15 cellular contexts compared by ENCODE assay signal in the genomic region with DNA sequence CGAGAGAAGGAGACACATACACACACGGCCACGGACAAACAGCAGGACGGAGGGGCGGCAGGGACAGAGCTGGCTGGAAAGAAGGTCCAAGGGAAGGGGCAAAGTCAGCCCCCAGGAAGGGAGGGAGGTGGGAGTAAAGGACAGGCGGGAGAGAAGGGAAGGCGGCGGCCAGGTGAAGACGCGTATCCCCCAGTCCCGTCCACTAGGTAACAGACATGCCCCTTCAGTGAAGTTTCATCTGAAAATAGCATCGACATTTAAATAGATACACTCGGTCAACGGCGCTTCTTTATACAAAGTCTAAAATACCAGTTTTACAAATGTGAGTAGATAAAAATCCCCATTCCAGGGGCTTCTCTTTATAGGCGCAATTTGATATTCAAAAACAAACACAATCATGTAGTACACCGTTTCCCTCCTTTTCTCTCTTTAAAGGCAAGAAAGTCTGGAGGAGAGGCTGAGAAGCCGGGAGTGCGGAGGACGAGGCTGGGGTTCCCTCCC. TPM values are rescaled to one million over a fixed set of nuclear protein-coding genes. Genes with fewer than 3 reads are reported as not detected.
DNase-seq lines count a peak whose midpoint lies in the region; ATAC-seq, FAIRE-seq and TF ChIP-seq lines count a peak whose summit lies in the region.
"Had no signal": no experiment of that assay in that cellular context is flagged by ENCODE, and none has a peak within 500 bp of the region (broad histone marks: within the 10 kb centered on the region; RNA-seq: fewer than 3 reads in every experiment).

No MANE protein-coding gene starts in this region.

- no peaks in the 10 kb centered on the region for H3K79me2 ChIP-seq in keratinocyte (ENCODE audit: control insufficient read depth, insufficient read depth, low read length)

- TF ChIP-seq EP300 in stomach (IDR thresholded peaks at IDR 0.05) = no peak

- TF ChIP-seq POLR2A in stomach (IDR thresholded peaks at IDR 0.05) = no peak

- H3K4me1 ChIP-seq in keratinocyte (ENCODE audit: control insufficient read depth, extremely low read depth, insufficient read depth, low read length) (peaks cover 20% of the 10 kb centered on the region), stomach (peaks cover 31 to 62% (median 50%) of the 10 kb centered on the region in 4 donors)
- H3K4me1 ChIP-seq: foreskin keratinocyte had no signal

- H3K9me1 ChIP-seq in keratinocyte (ENCODE audit: control insufficient read depth, extremely low read depth, insufficient read depth, low read length) = no peaks in the 10 kb centered on the region

- H3K4me1 Mint-ChIP-seq in activated naive CD8-positive, alpha-beta T cell (ENCODE audit: low read depth) = peaks cover 23% of the 10 kb centered on the region
- H3K4me1 Mint-ChIP-seq in activated naive CD8-positive, alpha-beta T cell treated with anti-CD3 and anti-CD28 coated beads for 36 hours = peaks cover 15% of the 10 kb centered on the region
- peaks cover 10% of the 10 kb centered on the region for H3K4me1 Mint-ChIP-seq in activated T-helper 1 cell treated with anti-CD3 and anti-CD28 coated beads, Interleukin-12 subunit alpha, Interleukin-12 subunit beta, Interleukin-2, Interleukin-4 antibody, amounts not matched to agents 30 ng/mL and 10 ng/mL and 1 ng/mL, durations not matched to agents 14 hours and 24 hours and 36 hours (ENCODE audit: low read depth)

- H3K27me3 ChIP-seq in keratinocyte (ENCODE audit: control insufficient read depth, extremely low read depth, insufficient read depth, low read length) (peaks cover 56% of the 10 kb centered on the region), stomach (peaks cover 34 to 81% (median 51%) of the 10 kb centered on the region in 3 donors)

- peak overlapping the region; percentile 64 for H3K4me2 ChIP-seq in keratinocyte (ENCODE audit: control insufficient read depth, extremely low read depth, insufficient read depth, low read depth, low read length)

- no peak for FAIRE-seq in keratinocyte (lab: Jason Lieb, UNC)

- H3K9me3 ChIP-seq in keratinocyte (ENCODE audit: control insufficient read depth, low read depth, low read length) (no peaks in the 10 kb centered on the region), stomach (no peaks in the 10 kb centered on the region)

- H3K36me3 Mint-ChIP-seq in activated naive CD8-positive, alpha-beta T cell = peaks cover 3% of the 10 kb centered on the region
- no peaks in the 10 kb centered on the region for H3K36me3 Mint-ChIP-seq in activated naive CD8-positive, alpha-beta T cell treated with anti-CD3 and anti-CD28 coated beads for 36 hours
- peaks cover 8% of the 10 kb centered on the region for H3K36me3 Mint-ChIP-seq in activated T-helper 1 cell treated with anti-CD3 and anti-CD28 coated beads, Interleukin-12 subunit alpha, Interleukin-12 subunit beta, Interleukin-2, Interleukin-4 antibody, amounts not matched to agents 30 ng/mL and 10 ng/mL and 1 ng/mL, durations not matched to agents 14 hours and 24 hours and 36 hours (ENCODE audit: low read depth)

- H3K27ac ChIP-seq in keratinocyte (ENCODE audit: control insufficient read depth, insufficient read depth, low read length) (no peak overlapping the region), stomach (peak overlapping the region in 1 of 5 donors; percentile 71)
- H3K27ac ChIP-seq: foreskin keratinocyte had no signal

- H3K36me3 ChIP-seq in keratinocyte (ENCODE audit: control insufficient read depth in 2 of 2, extremely low read depth in 1 of 2, insufficient read depth in 2 of 2, low read length in 2 of 2) = peaks cover 6 to 8% of the 10 kb centered on the region in 2 experiments
- peaks cover 0 to 9% (median 6%) of the 10 kb centered on the region in 4 donors for H3K36me3 ChIP-seq in stomach

- TF ChIP-seq CTCF in keratinocyte (optimal IDR thresholded peaks at IDR 0.05 in 1 of 3, IDR thresholded peaks at IDR 0.05 in 1 of 3, conservative IDR thresholded peaks at IDR 0.05 in 1 of 3; ENCODE audit: extremely low read depth in 1 of 3, insufficient read depth in 2 of 3, low read length in 3 of 3) = no peak
- TF ChIP-seq CTCF in stomach (IDR thresholded peaks at IDR 0.05) = no peak

- WGBS in stomach, 5 donors = 17 to 27% (median 21%) methylated on average over 20 of the region's 20 CpGs

- no peaks in the 10 kb centered on the region for H4K20me1 ChIP-seq in keratinocyte (ENCODE audit: control insufficient read depth, extremely low read depth, insufficient read depth, low read length)

- no peak overlapping the region for H2AFZ ChIP-seq in keratinocyte (ENCODE audit: control insufficient read depth, low read length)

- no peaks in the 10 kb centered on the region for H3K9me3 Mint-ChIP-seq in activated naive CD8-positive, alpha-beta T cell (ENCODE audit: low read depth)
- H3K9me3 Mint-ChIP-seq in activated naive CD8-positive, alpha-beta T cell treated with anti-CD3 and anti-CD28 coated beads for 36 hours = no peaks in the 10 kb centered on the region
- H3K9me3 Mint-ChIP-seq in activated T-helper 1 cell treated with anti-CD3 and anti-CD28 coated beads, Interleukin-12 subunit alpha, Interleukin-12 subunit beta, Interleukin-2, Interleukin-4 antibody, amounts not matched to agents 30 ng/mL and 10 ng/mL and 1 ng/mL, durations not matched to agents 14 hours and 24 hours and 36 hours = no peaks in the 10 kb centered on the region
- H3K9me3 Mint-ChIP-seq: activated naive CD4-positive, alpha-beta T cell treated with anti-CD3 and anti-CD28 coated beads for 36 hours had no signal

- H3K4me3 ChIP-seq in keratinocyte (ENCODE audit: control insufficient read depth in 2 of 3, extremely low read depth in 1 of 3, insufficient read depth in 2 of 3, low read depth in 1 of 3, low read length in 3 of 3) = peak overlapping the region in 1 of 3 experiments; percentile 33
- H3K4me3 ChIP-seq in stomach = peak overlapping the region in 3 of 4 donors; percentile 20 to 27 (median 22)

- peak overlapping the region; percentile 37 for H3K4me3 Mint-ChIP-seq in activated naive CD8-positive, alpha-beta T cell
- H3K4me3 Mint-ChIP-seq in activated naive CD8-positive, alpha-beta T cell treated with anti-CD3 and anti-CD28 coated beads for 36 hours = no peak overlapping the region
- no peak overlapping the region for H3K4me3 Mint-ChIP-seq in activated T-helper 1 cell treated with anti-CD3 and anti-CD28 coated beads, Interleukin-12 subunit alpha, Interleukin-12 subunit beta, Interleukin-2, Interleukin-4 antibody, amounts not matched to agents 30 ng/mL and 10 ng/mL and 1 ng/mL, durations not matched to agents 14 hours and 24 hours and 36 hours
- H3K4me3 Mint-ChIP-seq: activated naive CD4-positive, alpha-beta T cell treated with anti-CD3 and anti-CD28 coated beads for 36 hours had no signal

- dilution Hi-C loops in keratinocyte (cut with MboI; ENCODE audit: extremely low pct_ligation_motif_present, low sequenced_read_pairs) = no loop called here

- no peak for ATAC-seq in HG02678 (IDR thresholded peaks at IDR 0.05; ENCODE audit: unreplicated experiment)
- ATAC-seq: foreskin keratinocyte, PC-3 had no signal

- no peak for DNase-seq in activated naive CD8-positive, alpha-beta T cell treated with anti-CD3 and anti-CD28 coated beads for 36 hours
- DNase-seq in activated T-helper 1 cell treated with anti-CD3 and anti-CD28 coated beads, Interleukin-12 subunit alpha, Interleukin-12 subunit beta, Interleukin-2, Interleukin-4 antibody, amounts not matched to agents 30 ng/mL and 10 ng/mL and 1 ng/mL, durations not matched to agents 14 hours and 24 hours and 36 hours (ENCODE audit: low spot score) = no peak
- no peak for DNase-seq in keratinocyte (ENCODE audit: low read depth, low spot score)
- DNase-seq in stomach = no peak
- DNase-seq in NCI-H345 (lab: John Stamatoyannopoulos, UW) = no peak
- DNase-seq in LoVo (ENCODE audit: low spot score) = no peak
- DNase-seq: activated naive CD4-positive, alpha-beta T cell treated with anti-CD3 and anti-CD28 coated beads for 36 hours; cortex of kidney; DMS79 treated with DMSO at 0.1 percent for 48 hours; foreskin keratinocyte; HCEC 1CT; kidney glomerular epithelial cell; PC-3 had no signal

- no peak overlapping the region for H3K9ac ChIP-seq in keratinocyte (ENCODE audit: control insufficient read depth, extremely low read depth, insufficient read depth, low read length)

- H3K27me3 Mint-ChIP-seq in activated naive CD8-positive, alpha-beta T cell = peaks cover 22% of the 10 kb centered on the region
- peaks cover 56% of the 10 kb centered on the region for H3K27me3 Mint-ChIP-seq in activated naive CD8-positive, alpha-beta T cell treated with anti-CD3 and anti-CD28 coated beads for 36 hours
- peaks cover 37% of the 10 kb centered on the region for H3K27me3 Mint-ChIP-seq in activated T-helper 1 cell treated with anti-CD3 and anti-CD28 coated beads, Interleukin-12 subunit alpha, Interleukin-12 subunit beta, Interleukin-2, Interleukin-4 antibody, amounts not matched to agents 30 ng/mL and 10 ng/mL and 1 ng/mL, durations not matched to agents 14 hours and 24 hours and 36 hours (ENCODE audit: insufficient read depth)

- no peak overlapping the region for H3K27ac Mint-ChIP-seq in activated naive CD8-positive, alpha-beta T cell
- no peak overlapping the region for H3K27ac Mint-ChIP-seq in activated naive CD8-positive, alpha-beta T cell treated with anti-CD3 and anti-CD28 coated beads for 36 hours
- H3K27ac Mint-ChIP-seq in activated T-helper 1 cell treated with anti-CD3 and anti-CD28 coated beads, Interleukin-12 subunit alpha, Interleukin-12 subunit beta, Interleukin-2, Interleukin-4 antibody, amounts not matched to agents 30 ng/mL and 10 ng/mL and 1 ng/mL, durations not matched to agents 14 hours and 24 hours and 36 hours = peak overlapping the region; percentile 44
- H3K27ac Mint-ChIP-seq: activated naive CD4-positive, alpha-beta T cell treated with anti-CD3 and anti-CD28 coated beads for 36 hours had no signal

- intact Hi-C loops in activated T-helper 1 cell treated with anti-CD3 and anti-CD28 coated beads, Interleukin-12 subunit alpha, Interleukin-12 subunit beta, Interleukin-2, Interleukin-4 antibody, amounts not matched to agents 30 ng/mL and 10 ng/mL and 1 ng/mL, durations not matched to agents 14 hours and 24 hours and 36 hours (cut with micrococcal nuclease) = no loop called here
- intact Hi-C loops in stomach (cut with DNase I; ENCODE audit: low total_unique reads) = no loop called here

RNA-seq across cellular contexts. Expression of gene CBX8, which starts 4.5 kb away (rescaled TPM):
- total RNA-seq in activated naive CD8-positive, alpha-beta T cell treated with anti-CD3 and anti-CD28 coated beads for 36 hours = 1 to 10 TPM; 3.5 to 4.1 TPM
- 6.2 and 6.6 TPM in 2 replicates for total RNA-seq in activated T-helper 1 cell treated with anti-CD3 and anti-CD28 coated beads, Interleukin-12 subunit alpha, Interleukin-12 subunit beta, Interleukin-2, Interleukin-4 antibody, amounts not matched to agents 30 ng/mL and 10 ng/mL and 1 ng/mL, durations not matched to agents 14 hours and 24 hours and 36 hours
- 0.22 to 0.49 TPM (median 0.24 TPM) in 3 replicates for polyA plus RNA-seq in keratinocyte
- 0.31 TPM for polyA plus RNA-seq in keratinocyte (2011; ENCODE audit: low read depth)
- 0.29 and 0.86 TPM in 2 replicates for polyA plus RNA-seq in keratinocyte (2011; cell fraction: cytosol; rRNA removed)
- polyA plus RNA-seq in keratinocyte (2011; cell fraction: nucleus; rRNA removed) = 0.67 and 1.5 TPM in 2 replicates
- 2.2 and 2.8 TPM in 2 replicates for polyA plus RNA-seq in keratinocyte (2012; ENCODE audit: low replicate concordance)
- 0.13 to 0.38 TPM (median 0.36 TPM) in 3 replicates for polyA minus RNA-seq in keratinocyte
- polyA minus RNA-seq in keratinocyte (2011; cell fraction: cytosol; rRNA and poly(A)+ RNA removed) = not detected
- 0.53 and 1.9 TPM in 2 replicates for polyA minus RNA-seq in keratinocyte (2011; cell fraction: nucleus; rRNA and poly(A)+ RNA removed)
- total RNA-seq in stomach = 100 to 1,000 TPM in 1 of 5 donors, 10 to 100 TPM in 1, 1 to 10 TPM in 1, not detected in 2; 2.8 to 140 (median 12.0) TPM
- 1 to 10 TPM in 2 of 3 donors, under 1 TPM in 1; 0.76 to 3.4 (median 1.4) TPM for polyA plus RNA-seq in stomach

RNA-seq across cellular contexts. Expression of gene CBX2, which starts 14.5 kb away (rescaled TPM):
- 1 to 10 TPM; 5.2 to 5.4 TPM for total RNA-seq in activated naive CD8-positive, alpha-beta T cell treated with anti-CD3 and anti-CD28 coated beads for 36 hours
- 4.7 and 5.1 TPM in 2 replicates for total RNA-seq in activated T-helper 1 cell treated with anti-CD3 and anti-CD28 coated beads, Interleukin-12 subunit alpha, Interleukin-12 subunit beta, Interleukin-2, Interleukin-4 antibody, amounts not matched to agents 30 ng/mL and 10 ng/mL and 1 ng/mL, durations not matched to agents 14 hours and 24 hours and 36 hours
- polyA plus RNA-seq in keratinocyte = 1.7 to 2.3 TPM (median 1.8 TPM) in 3 replicates
- polyA plus RNA-seq in keratinocyte (2011; ENCODE audit: low read depth) = 0.32 TPM
- polyA plus RNA-seq in keratinocyte (2011; cell fraction: cytosol; rRNA removed) = 1.1 and 1.8 TPM in 2 replicates
- polyA plus RNA-seq in keratinocyte (2011; cell fraction: nucleus; rRNA removed) = 3.6 and 4.7 TPM in 2 replicates
- polyA plus RNA-seq in keratinocyte (2012; ENCODE audit: low replicate concordance) = 0.93 and 2.2 TPM in 2 replicates
- 2.2 to 3.3 TPM (median 2.4 TPM) in 3 replicates for polyA minus RNA-seq in keratinocyte
- 2.3 TPM for polyA minus RNA-seq in keratinocyte (2011; cell fraction: cytosol; rRNA and poly(A)+ RNA removed)
- 2.2 and 3.3 TPM in 2 replicates for polyA minus RNA-seq in keratinocyte (2011; cell fraction: nucleus; rRNA and poly(A)+ RNA removed)
- total RNA-seq in stomach = 1 to 10 TPM in 2 of 5 donors, under 1 TPM in 1, not detected in 2; under 0.01 to 1.3 (median 1.0) TPM
- 1 to 10 TPM in 1 of 3 donors, under 1 TPM in 1, not detected in 1; 0.93 to 1.2 TPM for polyA plus RNA-seq in stomach

RNA-seq across cellular contexts. Expression of gene CBX4, which starts 46.8 kb away (rescaled TPM):
- total RNA-seq in activated naive CD8-positive, alpha-beta T cell treated with anti-CD3 and anti-CD28 coated beads for 36 hours = 10 to 100 TPM; 18.2 to 18.6 TPM
- total RNA-seq in activated T-helper 1 cell treated with anti-CD3 and anti-CD28 coated beads, Interleukin-12 subunit alpha, Interleukin-12 subunit beta, Interleukin-2, Interleukin-4 antibody, amounts not matched to agents 30 ng/mL and 10 ng/mL and 1 ng/mL, durations not matched to agents 14 hours and 24 hours and 36 hours = 22.4 and 23.8 TPM in 2 replicates
- polyA plus RNA-seq in keratinocyte (5.4 to 11.0 TPM (median 7.0 TPM) in 3 replicates), stomach (10 to 100 TPM in 1 of 3 donors, 1 to 10 TPM in 2; 7.6 to 10.6 (median 9.3) TPM)
- polyA plus RNA-seq in keratinocyte (2011; ENCODE audit: low read depth) = 26.5 TPM
- 3.5 and 6.7 TPM in 2 replicates for polyA plus RNA-seq in keratinocyte (2011; cell fraction: cytosol; rRNA removed)
- 9.5 and 9.7 TPM in 2 replicates for polyA plus RNA-seq in keratinocyte (2011; cell fraction: nucleus; rRNA removed)
- polyA plus RNA-seq in keratinocyte (2012; ENCODE audit: low replicate concordance) = 8.2 and 21.9 TPM in 2 replicates
- 1.8 to 6.5 TPM (median 2.7 TPM) in 3 replicates for polyA minus RNA-seq in keratinocyte
- polyA minus RNA-seq in keratinocyte (2011; cell fraction: cytosol; rRNA and poly(A)+ RNA removed) = 17.5 TPM
- polyA minus RNA-seq in keratinocyte (2011; cell fraction: nucleus; rRNA and poly(A)+ RNA removed) = 12.8 and 12.9 TPM in 2 replicates
- total RNA-seq in stomach = 1 to 10 TPM; 1.8 to 9.8 (median 7.8) TPM
